9 cellular contexts compared by ENCODE assay signal in the genomic region with DNA sequence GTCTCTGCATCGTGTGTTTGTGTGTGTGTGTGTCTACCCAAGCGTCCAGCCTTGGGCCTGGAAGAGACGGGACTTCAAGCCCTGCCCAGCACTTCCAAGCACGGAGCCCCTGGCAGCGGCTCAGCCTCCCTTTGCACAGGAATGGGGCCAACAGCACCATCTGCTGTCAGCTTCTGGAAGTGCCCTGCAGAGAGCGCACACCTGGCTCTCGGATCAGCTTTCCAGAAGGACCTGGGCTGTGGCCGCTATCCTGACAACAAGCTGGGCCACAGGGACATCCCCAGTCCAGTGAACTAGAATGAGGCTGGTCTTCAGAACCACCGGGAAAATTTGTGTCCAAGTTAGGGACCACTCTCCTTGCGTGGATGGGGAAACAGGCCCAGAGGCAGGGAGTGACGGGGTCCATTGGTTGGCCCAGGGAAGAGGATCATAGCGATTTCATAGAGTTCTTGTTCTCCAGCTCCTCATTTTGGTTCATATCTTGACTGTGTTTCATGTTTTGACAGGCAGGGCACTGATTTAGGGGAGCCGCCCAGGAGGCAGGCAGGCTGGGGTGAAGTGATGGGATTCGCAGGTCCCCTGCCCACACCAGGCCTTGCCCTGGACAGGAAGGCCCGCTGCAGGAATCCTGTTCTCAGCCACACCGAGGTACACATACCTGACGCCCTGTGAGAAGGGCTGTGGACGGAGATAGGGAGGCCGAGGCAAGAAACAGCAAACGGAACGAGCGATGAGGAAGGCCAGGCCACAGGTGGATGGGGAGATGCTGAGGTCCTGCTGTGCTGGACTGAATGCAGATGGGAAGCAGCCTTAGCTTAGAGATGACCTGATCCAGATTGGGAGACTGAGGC. TPM values are rescaled to one million over a fixed set of nuclear protein-coding genes. Genes with fewer than 3 reads are reported as not detected.
A peak's percentile ranks its signal among the peaks of the same experiment; 100 is the strongest.
DNase-seq lines count a peak whose midpoint lies in the region; ATAC-seq, FAIRE-seq and TF ChIP-seq lines count a peak whose summit lies in the region.
"Had no signal": no experiment of that assay in that cellular context is flagged by ENCODE, and none has a peak within 500 bp of the region (broad histone marks: within the 10 kb centered on the region; RNA-seq: fewer than 3 reads in every experiment).

No MANE protein-coding gene starts in this region.

- no peak for ATAC-seq in HG02623 (IDR thresholded peaks at IDR 0.05; ENCODE audit: unreplicated experiment)

- peak; percentile 35 for FAIRE-seq in urothelium cell line (lab: Jason Lieb, UNC)

- intact Hi-C loops in head of caudate nucleus (cut with DNase I) (loop anchor here (5.0 kb wide), 1 partner anchor 224 kb away; no protein-coding TSS in a partner anchor), posterior cingulate gyrus (cut with DNase I) (loop anchor here (1.0 kb wide), 1 partner anchor 224 kb away; no protein-coding TSS in a partner anchor)

- peak; percentile 79 for TF ChIP-seq CTCF in LNCaP clone FGC (IDR thresholded peaks at IDR 0.05; ENCODE audit: control insufficient read depth, extremely low read depth, insufficient read depth)

- DNase-seq in DMS53 (lab: John Stamatoyannopoulos, UW) = peak; percentile 82
- peak; percentile 22 for DNase-seq in LNCaP clone FGC (ENCODE audit: low read depth)
- peak; percentile 73 for DNase-seq in SK-MEL-5 (ENCODE audit: low read depth, low spot score)
- peak; percentile 65 for DNase-seq in activated naive CD4-positive, alpha-beta T cell treated with anti-CD3 and anti-CD28 coated beads, Interleukin-2, amount 50 U/mL, for 16 hours
- DNase-seq in head of caudate nucleus = peak; percentile 23 to 88 (median 76)
- DNase-seq in posterior cingulate gyrus = peak; percentile 40 to 95 (median 76)
- peak; percentile 88 for DNase-seq in urothelium cell line (ENCODE audit: low spot score)

- in situ Hi-C loops in SK-MEL-5 (cut with HindIII; ENCODE audit: low pct_unique_long_range_greater_than_20kb, low sequenced_read_pairs) = no loop called here

- H3K4me3 ChIP-seq in LNCaP clone FGC (ENCODE audit: low read depth, low read length) = no peak overlapping the region

RNA-seq across cellular contexts. Expression of a gene that starts 38.4 kb away (rescaled TPM):
- not detected in 2 replicates for total RNA-seq in SK-MEL-5 (2014; rRNA removed; shearing (Covaris generic))
- polyA plus RNA-seq in SK-MEL-5 (2015; cell fraction: cytosol; rRNA removed) = not detected in 2 replicates
- not detected in 2 replicates for polyA plus RNA-seq in SK-MEL-5 (2015; cell fraction: nucleus; rRNA removed)
- total RNA-seq: activated CD8-positive, alpha-beta memory T cell treated with anti-CD3 and anti-CD28 coated beads for 36 hours had no signal

Comparison
In these comparisons a context has a peak if more than half of its experiments do, and no peak if none do; other contexts are left out.
1. DNase-seq: peak in every context shown above with its lines; median percentile 88 in urothelium cell line; 82 in DMS53; 76 in head of caudate nucleus; 76 in posterior cingulate gyrus; 73 in SK-MEL-5; 65 in activated naive CD4-positive, alpha-beta T cell treated with anti-CD3 and anti-CD28 coated beads, Interleukin-2, amount 50 U/mL, for 16 hours; 22 in LNCaP clone FGC.